ENCODE assay signal across 1 cellular context in the genomic region with DNA sequence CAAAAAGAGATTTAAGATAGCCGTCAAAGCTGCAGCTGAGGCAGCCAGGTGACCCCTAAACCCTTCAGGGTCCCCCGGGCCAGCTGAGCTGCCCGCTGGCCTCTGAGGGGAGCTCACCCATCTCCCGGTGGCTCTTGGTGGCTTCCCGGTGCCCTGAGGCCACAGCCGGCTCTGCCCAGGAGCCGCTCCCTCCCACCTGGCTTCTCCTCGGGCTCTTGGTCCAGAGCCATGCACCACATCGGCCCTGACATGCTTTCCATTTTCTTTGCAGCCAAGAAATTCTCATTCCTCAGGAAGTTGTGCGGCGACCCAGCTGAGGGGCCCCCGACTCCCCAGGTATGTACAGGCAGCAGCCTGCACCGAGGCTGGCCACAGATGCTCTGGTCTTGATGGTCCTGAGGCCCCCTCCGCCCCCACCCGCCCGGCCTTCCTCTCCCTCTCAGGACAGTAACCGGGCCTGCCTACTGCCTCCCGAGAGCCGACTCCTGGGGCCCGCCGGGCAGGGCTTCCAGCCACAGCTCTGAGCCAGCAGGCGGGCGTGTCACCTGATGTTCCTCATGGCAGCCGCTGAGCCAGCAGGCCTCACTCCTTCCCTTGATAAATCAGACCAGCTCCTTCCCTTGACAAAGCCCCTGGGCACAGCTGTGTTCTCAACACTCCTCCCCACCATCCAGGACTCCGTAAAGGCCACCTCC.
TF ChIP-seq lines count a peak whose summit lies in the region.

No MANE protein-coding gene starts in this region.

TF ChIP-seq in H1, 55 proteins besides CTCF, POLR2A, EP300 and RAD21:
- TF ChIP-seq EZH2 (IDR thresholded peaks at IDR 0.05; ENCODE audit: low read depth, low read length, severe bottlenecking) (no peak), RFX5 (IDR thresholded peaks at IDR 0.05; ENCODE audit: borderline replicate concordance, low read depth, low read length) (no peak), RNF2 (IDR thresholded peaks at IDR 0.05; ENCODE audit: borderline replicate concordance, low read depth, low read length, missing control alignments, poor library complexity, severe bottlenecking) (no peak), TEAD4 (IDR thresholded peaks at IDR 0.05; ENCODE audit: low read depth, low read length) (no peak), CHD1 (IDR thresholded peaks at IDR 0.05; ENCODE audit: low read depth, low read length) (no peak), SP1 (IDR thresholded peaks at IDR 0.05; ENCODE audit: low read depth, low read length) (no peak), POLR2AphosphoS5 (IDR thresholded peaks at IDR 0.05; ENCODE audit: low read depth, low read length) (no peak), SAP30 (IDR thresholded peaks at IDR 0.05; ENCODE audit: insufficient read depth, insufficient replicate concordance, low read length) (no peak), PHF8 (conservative IDR thresholded peaks at IDR 0.05; ENCODE audit: low read depth, low read length) (no peak), RXRA (IDR thresholded peaks at IDR 0.05; ENCODE audit: insufficient read depth, low read depth, low read length) (no peak), CHD2 (IDR thresholded peaks at IDR 0.05; ENCODE audit: low read length) (no peak), JUN (IDR thresholded peaks at IDR 0.05; ENCODE audit: low read depth, low read length) (no peak), NRF1 (IDR thresholded peaks at IDR 0.05; ENCODE audit: low read depth, low read length) (no peak), SIRT6 (IDR thresholded peaks at IDR 0.05; ENCODE audit: low read length) (no peak), JUND (IDR thresholded peaks at IDR 0.05; ENCODE audit: low read length) (no peak), KDM5A (IDR thresholded peaks at IDR 0.05; ENCODE audit: low read length) (no peak), SIX5 (IDR thresholded peaks at IDR 0.05; ENCODE audit: low read depth, low read length) (no peak)
